34 cellular contexts compared by ENCODE assay signal in genomic region chr16:26770547-26770946, GRCh38.
"Had no signal": no experiment of that assay in that cellular context is flagged by ENCODE, and none has a peak within 500 bp of the region (broad histone marks: within the 10 kb centered on the region; RNA-seq: fewer than 3 reads in every experiment).

No MANE protein-coding gene starts in this region.

- H3K4me3 ChIP-seq: MG63 had no signal

- H3K27me3 ChIP-seq: MG63 had no signal

- H3K4me2 ChIP-seq: KMS-11 had no signal

- H3K9me3 ChIP-seq: MG63 had no signal

- H3K36me3 ChIP-seq: MG63 had no signal

- DNase-seq: Karpas-422, Kasumi-1, MG63, MM.1S, MV-4-11, NCI-H1048, NCI-H1092, NCI-H1092 treated with DMSO at 0.1 percent for 48 hours, NCI-H1105, NCI-H1105 treated with DMSO at 0.1 percent for 48 hours, NCI-H1417, NCI-H1417 treated with DMSO at 0.1 percent for 48 hours, NCI-H1436, NCI-H1436 treated with DMSO at 0.1 percent for 48 hours, NCI-H146, NCI-H1694, NCI-H1694 treated with DMSO at 0.1 percent for 48 hours, NCI-H187, NCI-H187 treated with DMSO at 0.1 percent for 48 hours, NCI-H1930, NCI-H2029, NCI-H2029 treated with DMSO at 0.1 percent for 48 hours, NCI-H2081, NCI-H2081 treated with DMSO at 0.1 percent for 48 hours, NCI-H2107, NCI-H2171, NCI-H2171 treated with DMSO at 0.1 percent for 48 hours, NCI-H2227 treated with DMSO at 0.1 percent for 48 hours, NCI-H226, NCI-H345, NCI-H446, NCI-H446 treated with DMSO at 0.1 percent for 48 hours, NCI-H510A had no signal

- H3K9ac ChIP-seq: KMS-11 had no signal

- H3K27ac ChIP-seq: KMS-11 had no signal
